In the genomic region with DNA sequence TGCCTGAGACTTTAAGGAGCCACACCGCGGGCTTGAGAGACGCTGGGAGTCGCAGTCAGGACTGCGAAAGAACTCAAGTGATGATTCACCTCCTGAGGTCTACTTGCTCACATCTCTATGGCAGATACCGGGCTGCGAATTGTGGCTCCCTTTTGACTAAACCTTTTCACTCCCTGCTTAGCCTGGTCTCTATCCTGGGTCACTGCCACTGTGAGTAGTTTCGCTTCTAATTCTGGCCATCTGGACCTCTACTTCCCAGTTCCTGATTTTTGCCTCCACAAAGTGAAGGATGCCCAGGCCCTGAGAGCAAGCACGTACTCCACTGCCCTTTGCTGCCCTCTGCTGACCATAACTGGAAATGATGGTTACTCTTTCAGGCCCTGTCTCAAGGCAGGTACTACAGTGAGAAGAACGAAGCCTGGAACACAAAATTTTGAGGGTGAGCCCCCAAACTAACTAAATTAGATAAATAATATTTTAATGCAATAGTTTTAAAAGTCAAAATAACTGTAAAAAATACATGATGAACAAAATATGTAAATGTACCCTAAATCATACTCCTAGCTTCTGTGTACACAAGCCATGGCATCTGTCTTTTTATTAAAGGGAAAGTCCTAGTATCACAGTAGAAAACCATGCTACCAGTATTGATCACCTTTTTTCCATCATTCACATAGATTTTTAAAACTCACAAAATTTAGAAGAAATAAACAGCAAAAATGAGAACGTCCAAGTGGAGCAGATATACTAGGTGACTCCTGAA, we compare ENCODE assay signal across 8 cellular contexts. TPM values are rescaled to one million over a fixed set of nuclear protein-coding genes. Genes with fewer than 3 reads are reported as not detected.
DNase-seq lines count a peak whose midpoint lies in the region; ATAC-seq and TF ChIP-seq lines count a peak whose summit lies in the region.

No MANE protein-coding gene starts in this region.

- H3K36me3 ChIP-seq in BJ (ENCODE audit: control insufficient read depth, insufficient read depth, low read length) (no peaks in the 10 kb centered on the region), lower lobe of right lung (no peaks in the 10 kb centered on the region)

- DNase-seq in BJ (ENCODE audit: low read depth) = peak; percentile 67
- DNase-seq in NCI-H524 (lab: John Stamatoyannopoulos, UW) = peak; percentile 61 to 82
- peak; percentile 54 to 66 for DNase-seq in activated CD4-positive, alpha-beta T cell treated with anti-CD3 and anti-CD28 coated beads, Interleukin-2, amount 50 U/mL, for 4 hours
- DNase-seq in dorsolateral prefrontal cortex = peak in 9 of 10 donors; percentile 62 to 91 (median 75)
- DNase-seq in lower lobe of right lung = peak; percentile 61
- DNase-seq in stimulated activated CD4-positive, alpha-beta T cell treated with anti-CD3 and anti-CD28 coated beads, TNF-alpha, amount 100 ng/mL, for 1 hour (ENCODE audit: low read depth in 3 of 3, low spot score in 1 of 3) = peak; percentile 22 to 46 (median 36)

- H3K4me3 ChIP-seq in BJ (ENCODE audit: low read depth, low read length) (peak overlapping the region; percentile 31), dorsolateral prefrontal cortex (peak overlapping the region in 38 of 59 donors; percentile 3 to 50 (median 30)), lower lobe of right lung (no peak overlapping the region)

- TF ChIP-seq CTCF in BJ (IDR thresholded peaks at IDR 0.05; ENCODE audit: insufficient read depth, low read depth, low read length) (peak; percentile 80), dorsolateral prefrontal cortex (IDR thresholded peaks at IDR 0.05 in 54 of 56, conservative IDR thresholded peaks at IDR 0.05 in 2 of 56; ENCODE audit: low read depth in 1 of 56, partially characterized antibody in 56 of 56) (peak; percentile 73 to 96 (median 88)), lower lobe of right lung (IDR thresholded peaks at IDR 0.05) (peak; percentile 81)

- H3K27me3 ChIP-seq in BJ (ENCODE audit: control insufficient read depth, insufficient read depth, low read length) = no peaks in the 10 kb centered on the region
- H3K27me3 ChIP-seq in dorsolateral prefrontal cortex = no peaks in the 10 kb centered on the region
- no peaks in the 10 kb centered on the region for H3K27me3 ChIP-seq in lower lobe of right lung (ENCODE audit: low read depth)

- CTCF ChIA-PET in BJ (lab: Yijun Ruan, JAX) = interaction anchor here (0.7 to 5.6 kb wide), 6 partner anchors 10 to 734 kb away, joined by 3 to 64 read pairs (median 4); partner anchors contain the start of gene PDE5A

- no peaks in the 10 kb centered on the region for H3K9me3 ChIP-seq in lower lobe of right lung

- peak; percentile 85 for ATAC-seq in GM19025 (IDR thresholded peaks at IDR 0.05; ENCODE audit: low read depth, unreplicated experiment)
- peak; percentile 94 for ATAC-seq in HG03175 (IDR thresholded peaks at IDR 0.05; ENCODE audit: unreplicated experiment)
- ATAC-seq in lower lobe of right lung = peak; percentile 95 to 96

- intact Hi-C loops in dorsolateral prefrontal cortex (cut with DNase I) (loop anchor here (5.0 to 10.0 kb wide), 5 partner anchors 423 to 1065 kb away; partner anchors contain the start of gene PDE5A (in 2 of the 2)), lower lobe of right lung (cut with DNase I) (loop anchor here (10.0 kb wide), 2 partner anchors 485 to 735 kb away; no protein-coding TSS in a partner anchor)

- POLR2A ChIA-PET in BJ (lab: Charles Lee) = no interaction called here

- H3K27ac ChIP-seq in dorsolateral prefrontal cortex (peak overlapping the region in 14 of 59 donors; percentile 3 to 59 (median 18)), lower lobe of right lung (no peak overlapping the region)

- H3K4me1 ChIP-seq in lower lobe of right lung = peaks cover 16% of the 10 kb centered on the region

RNA-seq across cellular contexts. Expression of gene MAD2L1, which starts 16.7 kb away (rescaled TPM):
- 27.0 and 27.1 TPM in 2 replicates for polyA plus RNA-seq in BJ (2011; rRNA removed)
- polyA minus RNA-seq in BJ (2011; rRNA and poly(A)+ RNA removed) = 7.2 and 11.8 TPM in 2 replicates
- 10 to 100 TPM in 1 of 120 experiments, 1 to 10 TPM in 117, under 1 TPM in 2; 0.25 to 10.6 (median 4.8) TPM for total RNA-seq in dorsolateral prefrontal cortex
- 2.2 TPM for total RNA-seq in lower lobe of right lung
